In genomic region chr12:131402781-131403396, GRCh38 we compare ENCODE assay signal across 20 cellular contexts.
DNase-seq lines count a peak whose midpoint lies in the region; ATAC-seq and TF ChIP-seq lines count a peak whose summit lies in the region.
"Had no signal": no experiment of that assay in that cellular context is flagged by ENCODE, and none has a peak within 500 bp of the region (broad histone marks: within the 10 kb centered on the region; RNA-seq: fewer than 3 reads in every experiment).

No MANE protein-coding gene starts in this region.

- no peak for ATAC-seq in HCT116
- no peak for ATAC-seq in GM19351 (IDR thresholded peaks at IDR 0.05; ENCODE audit: unreplicated experiment)
- ATAC-seq: Panc1 had no signal

- H3K36me3 ChIP-seq in HCT116 (ENCODE audit: control insufficient read depth in 1 of 2, insufficient read depth in 2 of 2, low read length in 2 of 2): no peaks in the 10 kb centered on the region
- H3K36me3 ChIP-seq in adrenal gland (replicated peaks in 1 of 2): no peaks in the 10 kb centered on the region
- no peaks in the 10 kb centered on the region for H3K36me3 ChIP-seq in osteoblast (ENCODE audit: insufficient read depth, low read length)
- no peaks in the 10 kb centered on the region for H3K36me3 ChIP-seq in thyroid gland
- H3K36me3 ChIP-seq: BLaER1 treated with 17β-estradiol and CSF1 and Interleukin-3, amounts not matched to agents 10 nM and 100 nM had no signal

- TF ChIP-seq RAD21 in HCT116 (IDR thresholded peaks at IDR 0.05; ENCODE audit: low read depth): no peak

- intact Hi-C loops in HCT116 (cut with micrococcal nuclease): no loop called here
- intact Hi-C loops in adrenal gland (cut with DNase I): no loop called here
- intact Hi-C loops in thyroid gland (cut with DNase I): no loop called here

- no peaks in the 10 kb centered on the region for H3K9me2 ChIP-seq in HCT116 (ENCODE audit: insufficient read depth)

- H4K20me1 ChIP-seq in HCT116 (ENCODE audit: insufficient read depth) (no peaks in the 10 kb centered on the region), osteoblast (ENCODE audit: insufficient read depth, low read length) (no peaks in the 10 kb centered on the region)
- H4K20me1 ChIP-seq: BLaER1 treated with 17β-estradiol and CSF1 and Interleukin-3, amounts not matched to agents 10 nM and 100 nM had no signal

- POLR2A ChIA-PET in HCT116 (lab: Charles Lee): no interaction called here

- H3K4me2 ChIP-seq in HCT116 (ENCODE audit: low read length) (peak overlapping the region; percentile 37; the same call in 1 of the 2 replicates), osteoblast (ENCODE audit: insufficient read depth, low read length) (no peak overlapping the region)
- H3K4me2 ChIP-seq: BLaER1 treated with 17β-estradiol and CSF1 and Interleukin-3, amounts not matched to agents 10 nM and 100 nM had no signal

- CTCF ChIA-PET in HCT116 (lab: Charles Lee): no interaction called here

- H3K79me2 ChIP-seq in HCT116 (ENCODE audit: insufficient read depth, low read length): no peaks in the 10 kb centered on the region
- H3K79me2 ChIP-seq in osteoblast (ENCODE audit: insufficient read depth, low read length): no peaks in the 10 kb centered on the region

- TF ChIP-seq POLR2A in HCT116 (IDR thresholded peaks at IDR 0.05; ENCODE audit: borderline replicate concordance, extremely low read depth, insufficient read depth, insufficient read length) (no peak), adrenal gland (IDR thresholded peaks at IDR 0.05) (no peak), thyroid gland (IDR thresholded peaks at IDR 0.05) (no peak)

- H2AFZ ChIP-seq in HCT116 (ENCODE audit: low read depth, low read length, poor library complexity, severe bottlenecking) (no peak overlapping the region), osteoblast (ENCODE audit: low read length) (no peak overlapping the region)
- H2AFZ ChIP-seq: GM23248 had no signal

- H3K9me3 ChIP-seq in HCT116 (ENCODE audit: control insufficient read depth in 1 of 2, insufficient read depth in 1 of 2, low read depth in 1 of 2, low read length in 2 of 2) (peaks cover under 1% of the 10 kb centered on the region in 2 experiments; a peak in 2 of 4 replicates), adrenal gland (replicated peaks in 1 of 3) (peaks cover 0 to 2% (median 0%) of the 10 kb centered on the region in 3 donors), osteoblast (ENCODE audit: low read depth, low read length) (no peaks in the 10 kb centered on the region), thyroid gland (no peaks in the 10 kb centered on the region)

- H3K27me3 ChIP-seq in HCT116 (ENCODE audit: insufficient read depth, low read length) (peaks cover 21% of the 10 kb centered on the region), adrenal gland (no peaks in the 10 kb centered on the region), osteoblast (ENCODE audit: insufficient read depth, low read length) (no peaks in the 10 kb centered on the region), thyroid gland (no peaks in the 10 kb centered on the region)
- H3K27me3 ChIP-seq: BLaER1 treated with 17β-estradiol and CSF1 and Interleukin-3, amounts not matched to agents 10 nM and 100 nM had no signal

- H3K4me3 ChIP-seq in HCT116 (replicated peaks in 1 of 2; ENCODE audit: low read depth in 1 of 2, low read length in 2 of 2) (no peak overlapping the region), adrenal gland (no peak overlapping the region), osteoblast (ENCODE audit: insufficient read depth, low read length) (no peak overlapping the region), thyroid gland (replicated peaks in 1 of 3) (no peak overlapping the region)
- H3K4me3 ChIP-seq: BLaER1 treated with 17β-estradiol and CSF1 and Interleukin-3, amounts not matched to agents 10 nM and 100 nM; GM23248 had no signal

- H3K9ac ChIP-seq in HCT116 (ENCODE audit: low read length): no peak overlapping the region
- H3K9ac ChIP-seq: BLaER1 treated with 17β-estradiol and CSF1 and Interleukin-3, amounts not matched to agents 10 nM and 100 nM; GM23248 had no signal

- no TSS peak for BruUV-seq in HCT116 (replicated peaks; lab: Mats Ljungman, UMichigan)

- no peak for TF ChIP-seq CTCF in HCT116 (IDR thresholded peaks at IDR 0.05 in 2 of 3, conservative IDR thresholded peaks at IDR 0.05 in 1 of 3; ENCODE audit: borderline replicate concordance in 1 of 3, insufficient read depth in 1 of 3, low read depth in 2 of 3, low read length in 2 of 3)
- no peak for TF ChIP-seq CTCF in adrenal gland (IDR thresholded peaks at IDR 0.05)
- TF ChIP-seq CTCF in osteoblast (IDR thresholded peaks at IDR 0.05; ENCODE audit: extremely low read depth, low read depth, low read length): no peak
- no peak for TF ChIP-seq CTCF in thyroid gland (IDR thresholded peaks at IDR 0.05)

- 60 to 76% (median 67%) methylated on average over 3 to 14 of the region's 14 CpGs for WGBS in adrenal gland, 4 donors
- WGBS in thyroid gland, 2 donors: 84 to 92% methylated on average over 6 to 11 of the region's 14 CpGs

- H3K27ac ChIP-seq in HCT116 (ENCODE audit: low read depth, low read length): no peak overlapping the region; the same call in 1 of the 2 replicates
- H3K27ac ChIP-seq in adrenal gland: peak overlapping the region in 1 of 5 donors; percentile 34
- H3K27ac ChIP-seq in osteoblast (ENCODE audit: low read depth, low read length): no peak overlapping the region
- peak overlapping the region in 2 of 3 donors; percentile 58 to 90 for H3K27ac ChIP-seq in thyroid gland
- H3K27ac ChIP-seq: BLaER1 treated with 17β-estradiol and CSF1 and Interleukin-3, amounts not matched to agents 10 nM and 100 nM; GM23248; HL-60; RWPE1 had no signal

- peaks cover 7 to 11% of the 10 kb centered on the region in 2 experiments; a peak in 3 of 4 replicates for H3K4me1 ChIP-seq in HCT116 (ENCODE audit: control insufficient read depth in 1 of 2, insufficient read depth in 2 of 2, low read length in 2 of 2)
- H3K4me1 ChIP-seq in adrenal gland (replicated peaks in 1 of 2): no peaks in the 10 kb centered on the region
- H3K4me1 ChIP-seq in osteoblast (ENCODE audit: insufficient read depth, low read length): no peaks in the 10 kb centered on the region
- H3K4me1 ChIP-seq in thyroid gland: peaks cover 5 to 31% of the 10 kb centered on the region in 2 donors

- RAD21 ChIA-PET in HCT116 (lab: Charles Lee; ENCODE audit: low non-redundant PET in 1 of 2, low total read pairs in 2 of 2, uncharacterized antibody in 2 of 2, unreplicated experiment in 2 of 2): no interaction called here

- no peak for DNase-seq in HCT116 (ENCODE audit: low read depth, low spot score)
- peak in 4 of 7 donors; percentile 21 to 65 (median 34) for DNase-seq in adrenal gland
- DNase-seq in osteoblast (ENCODE audit: insufficient read length, low spot score, missing footprints): peak; percentile 39
- DNase-seq in thyroid gland: no peak
- DNase-seq in activated naive CD4-positive, alpha-beta T cell treated with anti-CD3 and anti-CD28 coated beads, Interleukin-2, amount 50 U/mL, for 16 hours: no peak
- DNase-seq in NCI-H526 treated with DMSO at 0.1 percent for 48 hours (lab: John Stamatoyannopoulos, UW): no peak
- DNase-seq: AML-193; CD4-positive, alpha-beta T cell; H7; Kasumi-1; NCI-H1105 treated with DMSO at 0.1 percent for 48 hours; NCI-H2029; NCI-H446; NCI-H526 had no signal

TF ChIP-seq in HCT116, 20 proteins besides CTCF, POLR2A, EP300 and RAD21 (continues in another document):
- TF ChIP-seq ZFX (IDR thresholded peaks at IDR 0.05): no peak
- no peak for TF ChIP-seq YY1 (IDR thresholded peaks at IDR 0.05; ENCODE audit: extremely low read depth, insufficient replicate concordance, low read depth, low read length)
- no peak for TF ChIP-seq FOSL1 (IDR thresholded peaks at IDR 0.05; ENCODE audit: low read depth)
- TF ChIP-seq SIN3A (IDR thresholded peaks at IDR 0.05; ENCODE audit: low read depth): no peak
- TF ChIP-seq ZNF274 (IDR thresholded peaks at IDR 0.05; ENCODE audit: low read depth, low read length): no peak
- no peak for TF ChIP-seq EZH2 (IDR thresholded peaks at IDR 0.05)
- TF ChIP-seq SP1 (IDR thresholded peaks at IDR 0.05; ENCODE audit: low read depth): no peak
- TF ChIP-seq EGR1 (IDR thresholded peaks at IDR 0.05; ENCODE audit: low read depth): no peak
- TF ChIP-seq, protein P1, sequence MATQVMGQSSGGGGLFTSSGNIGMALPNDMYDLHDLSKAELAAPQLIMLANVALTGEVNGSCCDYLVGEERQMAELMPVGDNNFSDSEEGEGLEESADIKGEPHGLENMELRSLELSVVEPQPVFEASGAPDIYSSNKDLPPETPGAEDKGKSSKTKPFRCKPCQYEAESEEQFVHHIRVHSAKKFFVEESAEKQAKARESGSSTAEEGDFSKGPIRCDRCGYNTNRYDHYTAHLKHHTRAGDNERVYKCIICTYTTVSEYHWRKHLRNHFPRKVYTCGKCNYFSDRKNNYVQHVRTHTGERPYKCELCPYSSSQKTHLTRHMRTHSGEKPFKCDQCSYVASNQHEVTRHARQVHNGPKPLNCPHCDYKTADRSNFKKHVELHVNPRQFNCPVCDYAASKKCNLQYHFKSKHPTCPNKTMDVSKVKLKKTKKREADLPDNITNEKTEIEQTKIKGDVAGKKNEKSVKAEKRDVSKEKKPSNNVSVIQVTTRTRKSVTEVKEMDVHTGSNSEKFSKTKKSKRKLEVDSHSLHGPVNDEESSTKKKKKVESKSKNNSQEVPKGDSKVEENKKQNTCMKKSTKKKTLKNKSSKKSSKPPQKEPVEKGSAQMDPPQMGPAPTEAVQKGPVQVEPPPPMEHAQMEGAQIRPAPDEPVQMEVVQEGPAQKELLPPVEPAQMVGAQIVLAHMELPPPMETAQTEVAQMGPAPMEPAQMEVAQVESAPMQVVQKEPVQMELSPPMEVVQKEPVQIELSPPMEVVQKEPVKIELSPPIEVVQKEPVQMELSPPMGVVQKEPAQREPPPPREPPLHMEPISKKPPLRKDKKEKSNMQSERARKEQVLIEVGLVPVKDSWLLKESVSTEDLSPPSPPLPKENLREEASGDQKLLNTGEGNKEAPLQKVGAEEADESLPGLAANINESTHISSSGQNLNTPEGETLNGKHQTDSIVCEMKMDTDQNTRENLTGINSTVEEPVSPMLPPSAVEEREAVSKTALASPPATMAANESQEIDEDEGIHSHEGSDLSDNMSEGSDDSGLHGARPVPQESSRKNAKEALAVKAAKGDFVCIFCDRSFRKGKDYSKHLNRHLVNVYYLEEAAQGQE (IDR thresholded peaks at IDR 0.05; ENCODE audit: low read depth): no peak
- no peak for TF ChIP-seq EZH2phosphoT487 (IDR thresholded peaks at IDR 0.05; ENCODE audit: borderline replicate concordance)
- TF ChIP-seq CEBPB (IDR thresholded peaks at IDR 0.05; ENCODE audit: low read depth): no peak
- no peak for TF ChIP-seq ELF1 (IDR thresholded peaks at IDR 0.05; ENCODE audit: borderline replicate concordance, low read depth)
- TF ChIP-seq, protein P2, sequence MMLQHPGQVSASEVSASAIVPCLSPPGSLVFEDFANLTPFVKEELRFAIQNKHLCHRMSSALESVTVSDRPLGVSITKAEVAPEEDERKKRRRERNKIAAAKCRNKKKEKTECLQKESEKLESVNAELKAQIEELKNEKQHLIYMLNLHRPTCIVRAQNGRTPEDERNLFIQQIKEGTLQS (IDR thresholded peaks at IDR 0.05): no peak
- TF ChIP-seq JUND (IDR thresholded peaks at IDR 0.05): no peak

Comparison
In these comparisons a context has a peak if more than half of its experiments do, and no peak if none do; other contexts are left out.
1. DNase-seq: peak in adrenal gland (4 of 7) and osteoblast (single experiment); none in HCT116 (single experiment), thyroid gland (0 of 2), activated naive CD4-positive, alpha-beta T cell treated with anti-CD3 and anti-CD28 coated beads, Interleukin-2, amount 50 U/mL, for 16 hours (single experiment) and NCI-H526 treated with DMSO at 0.1 percent for 48 hours (single experiment).
2. H3K27ac ChIP-seq: peak in thyroid gland (2 of 3); none in HCT116 (single experiment) and osteoblast (single experiment).